In genomic region chr17:49723423-49723822, GRCh38 we compare ENCODE assay signal across 12 cellular contexts. TPM values are rescaled to one million over a fixed set of nuclear protein-coding genes. Genes with fewer than 3 reads are reported as not detected.
A peak's percentile ranks its signal among the peaks of the same experiment; 100 is the strongest.
DNase-seq lines count a peak whose midpoint lies in the region; ATAC-seq, FAIRE-seq and TF ChIP-seq lines count a peak whose summit lies in the region.
"Had no signal": no experiment of that assay in that cellular context is flagged by ENCODE, and none has a peak within 500 bp of the region (broad histone marks: within the 10 kb centered on the region; RNA-seq: fewer than 3 reads in every experiment).

No MANE protein-coding gene starts in this region.

- H3K4me3 ChIP-seq in spleen = no peak overlapping the region

- peaks cover 9% of the 10 kb centered on the region for H3K36me3 Mint-ChIP-seq in IgD-negative memory B cell
- H3K36me3 Mint-ChIP-seq in activated naive CD8-positive, alpha-beta T cell = peaks cover 12% of the 10 kb centered on the region

- H3K27me3 ChIP-seq in spleen (replicated peaks in 1 of 7) = no peaks in the 10 kb centered on the region

- peaks cover 0 to 2% (median 0%) of the 10 kb centered on the region in 3 donors for H3K9me3 Mint-ChIP-seq in IgD-negative memory B cell
- no peaks in the 10 kb centered on the region for H3K9me3 Mint-ChIP-seq in activated naive CD8-positive, alpha-beta T cell (ENCODE audit: low read depth)

- intact Hi-C loops in spleen (cut with DNase I; ENCODE audit: low total_unique reads) = no loop called here

- H3K4me1 ChIP-seq in spleen = peaks cover 12 to 80% (median 48%) of the 10 kb centered on the region in 6 donors

- no peak overlapping the region for H3K4me3 Mint-ChIP-seq in IgD-negative memory B cell
- H3K4me3 Mint-ChIP-seq in activated naive CD8-positive, alpha-beta T cell = no peak overlapping the region

- H3K27ac Mint-ChIP-seq in IgD-negative memory B cell = peak overlapping the region in 2 of 3 donors; percentile 67 to 81
- peak overlapping the region; percentile 72 for H3K27ac Mint-ChIP-seq in activated naive CD8-positive, alpha-beta T cell

- no peak for TF ChIP-seq CTCF in spleen (IDR thresholded peaks at IDR 0.05 in 8 of 11, conservative IDR thresholded peaks at IDR 0.05 in 3 of 11)

- peaks cover 0 to 18% (median 11%) of the 10 kb centered on the region in 3 donors for H3K4me1 Mint-ChIP-seq in IgD-negative memory B cell
- peaks cover 31% of the 10 kb centered on the region for H3K4me1 Mint-ChIP-seq in activated naive CD8-positive, alpha-beta T cell (ENCODE audit: low read depth)

- no peaks in the 10 kb centered on the region for H3K27me3 Mint-ChIP-seq in IgD-negative memory B cell
- no peaks in the 10 kb centered on the region for H3K27me3 Mint-ChIP-seq in activated naive CD8-positive, alpha-beta T cell

- 36 to 57% (median 47%) methylated on average over 7 to 8 of the region's 8 CpGs for WGBS in spleen, 5 donors

- H3K9me3 ChIP-seq in spleen = peaks cover 0 to 3% (median 0%) of the 10 kb centered on the region in 8 donors

- no peak for TF ChIP-seq POLR2A in spleen (IDR thresholded peaks at IDR 0.05)
- TF ChIP-seq POLR2A in GM12892 (IDR thresholded peaks at IDR 0.05; ENCODE audit: low read depth, low read length) = no peak

- peak overlapping the region in 7 of 8 donors; percentile 30 to 65 (median 55) for H3K27ac ChIP-seq in spleen
- H3K27ac ChIP-seq: KMS-11 had no signal

- no peak for FAIRE-seq in GM12892 (lab: Jason Lieb, UNC)

- ATAC-seq in left lobe of liver = peak; percentile 44
- ATAC-seq in GM19455 (IDR thresholded peaks at IDR 0.05; ENCODE audit: unreplicated experiment) = no peak

- peaks cover 6 to 94% (median 66%) of the 10 kb centered on the region in 6 donors for H3K36me3 ChIP-seq in spleen

- DNase-seq in left lobe of liver (ENCODE audit: low spot score) = no peak
- no peak for DNase-seq in spleen
- no peak for DNase-seq in stimulated activated CD8-positive, alpha-beta memory T cell treated with anti-CD3 and anti-CD28 coated beads, Interleukin-4, amount 100 ng/mL, for 48 hours
- no peak for DNase-seq in GM12892 (ENCODE audit: insufficient read length)
- DNase-seq in NCI-H226 = no peak
- DNase-seq: activated CD4-positive, alpha-beta T cell treated with anti-CD3 and anti-CD28 coated beads, Interleukin-2, amount 50 U/mL, for 4 hours; caudate nucleus; stimulated activated CD4-positive, alpha-beta T cell treated with anti-CD3 and anti-CD28 coated beads, Interleukin-12 subunit alpha, Interleukin-12 subunit beta, amount 100 ng/mL, for 4 hours had no signal

RNA-seq across cellular contexts. Expression of gene SLC35B1, which starts 15.7 kb away (rescaled TPM):
- polyA plus RNA-seq in IgD-negative memory B cell (27.7 TPM), spleen (10 to 100 TPM; 23.7 to 42.0 (median 37.5) TPM)
- total RNA-seq in left lobe of liver (54.5 TPM), spleen (10 to 100 TPM; 37.0 to 69.9 (median 48.5) TPM)
- polyA plus RNA-seq in GM12892 (2012; ENCODE audit: missing spikeins) = 28.3 TPM

RNA-seq across cellular contexts. Expression of gene FAM117A, which starts 40.5 kb away (rescaled TPM):
- 81.6 TPM for polyA plus RNA-seq in IgD-negative memory B cell
- total RNA-seq in left lobe of liver = 5.3 TPM
- total RNA-seq in spleen = 10 to 100 TPM; 43.1 to 87.4 (median 47.8) TPM
- 10 to 100 TPM; 15.6 to 36.7 (median 17.5) TPM for polyA plus RNA-seq in spleen
- polyA plus RNA-seq in GM12892 (2012; ENCODE audit: missing spikeins) = 18.2 TPM

RNA-seq across cellular contexts. Expression of gene SPOP, which starts 45.5 kb away (rescaled TPM):
- 90.5 TPM for polyA plus RNA-seq in IgD-negative memory B cell
- 31.3 TPM for total RNA-seq in left lobe of liver
- total RNA-seq in spleen = 10 to 100 TPM; 54.6 to 86.4 (median 77.5) TPM
- polyA plus RNA-seq in spleen = 10 to 100 TPM; 23.7 to 35.7 (median 29.9) TPM
- 30.3 TPM for polyA plus RNA-seq in GM12892 (2012; ENCODE audit: missing spikeins)
